8 cellular contexts compared by ENCODE assay signal in genomic region chr11:2401436-2401984, GRCh38. TPM values are rescaled to one million over a fixed set of nuclear protein-coding genes. Genes with fewer than 3 reads are reported as not detected.
A peak's percentile ranks its signal among the peaks of the same experiment; 100 is the strongest.
DNase-seq lines count a peak whose midpoint lies in the region; ATAC-seq, FAIRE-seq and TF ChIP-seq lines count a peak whose summit lies in the region.

No MANE protein-coding gene starts in this region.

- DNase-seq in HFF-Myc (ENCODE audit: extremely low read depth, low read depth) (no peak), glutamatergic neuron (no peak), smooth muscle cell (lab: John Stamatoyannopoulos, UW; ENCODE audit: unreplicated experiment) (no peak), NCI-H2171 (lab: John Stamatoyannopoulos, UW) (no peak), NCI-H69 (lab: John Stamatoyannopoulos, UW) (no peak), HTR-8/SVneo (ENCODE audit: insufficient read length, low spot score) (no peak)

- H3K4me2 ChIP-seq in smooth muscle cell = peak overlapping the region; percentile 95

- no peaks in the 10 kb centered on the region for H3K9me3 ChIP-seq in smooth muscle cell (replicated peaks; ENCODE audit: low read depth)

- no peaks in the 10 kb centered on the region for H3K36me3 Mint-ChIP-seq in glutamatergic neuron (ENCODE audit: unreplicated experiment)

- H3K27ac ChIP-seq in smooth muscle cell (ENCODE audit: low read depth) = peak overlapping the region; percentile 79

- peaks cover 13% of the 10 kb centered on the region for H3K4me1 ChIP-seq in smooth muscle cell (ENCODE audit: low read depth)

- TF ChIP-seq CTCF in HFF-Myc (IDR thresholded peaks at IDR 0.05; ENCODE audit: low read depth, low read length, missing control alignments) (no peak), WI38 (IDR thresholded peaks at IDR 0.05; ENCODE audit: low read depth, low read length) (no peak), glutamatergic neuron (IDR thresholded peaks at IDR 0.05; ENCODE audit: partially characterized antibody, unreplicated experiment) (no peak), smooth muscle cell (IDR thresholded peaks at IDR 0.05; ENCODE audit: borderline replicate concordance, insufficient read depth, poor library complexity, severe bottlenecking) (no peak)

- H3K4me3 Mint-ChIP-seq in glutamatergic neuron (ENCODE audit: unreplicated experiment) = peak overlapping the region; percentile 92

- peaks cover 18% of the 10 kb centered on the region for H3K79me2 ChIP-seq in smooth muscle cell (ENCODE audit: low read depth)

- peak overlapping the region; percentile 96 for H3K9ac ChIP-seq in smooth muscle cell (ENCODE audit: low read depth)

- no peak for ATAC-seq in GM18907 (IDR thresholded peaks at IDR 0.05; ENCODE audit: unreplicated experiment)

- H3K27me3 ChIP-seq in smooth muscle cell (ENCODE audit: low read depth) = no peaks in the 10 kb centered on the region

- peak overlapping the region; percentile 28 for H3K27ac Mint-ChIP-seq in glutamatergic neuron (ENCODE audit: unreplicated experiment)

- H3K4me3 ChIP-seq in HFF-Myc (replicated peaks; ENCODE audit: low read depth, low read length) (peak overlapping the region; percentile 99), WI38 (ENCODE audit: low read depth, low read length) (peak overlapping the region; percentile 100), smooth muscle cell (peak overlapping the region; percentile 96)

- H3K36me3 ChIP-seq in smooth muscle cell (ENCODE audit: low read depth) = no peaks in the 10 kb centered on the region

- H3K4me1 Mint-ChIP-seq in glutamatergic neuron (ENCODE audit: low read depth, unreplicated experiment) = peaks cover 5% of the 10 kb centered on the region

- WGBS in smooth muscle cell (ENCODE audit: low lambda C conversion rate) = 59% methylated on average over 12 of the region's 12 CpGs

- peaks cover 17% of the 10 kb centered on the region for H3F3A ChIP-seq in smooth muscle cell (ENCODE audit: low read depth)

- no peak overlapping the region for H2AFZ ChIP-seq in smooth muscle cell (ENCODE audit: low read depth)

- peaks cover 7% of the 10 kb centered on the region for H3K27me3 Mint-ChIP-seq in glutamatergic neuron (ENCODE audit: unreplicated experiment)

- FAIRE-seq in HTR-8/SVneo (lab: Jason Lieb, UNC) = no peak

- peaks cover 6% of the 10 kb centered on the region for H3K9me3 Mint-ChIP-seq in glutamatergic neuron (ENCODE audit: unreplicated experiment)

- no peaks in the 10 kb centered on the region for H4K20me1 ChIP-seq in smooth muscle cell (ENCODE audit: low read depth)

RNA-seq across cellular contexts. Expression of gene TSSC4, which starts 1.0 kb away (rescaled TPM):
- total RNA-seq in glutamatergic neuron (ENCODE audit: unreplicated experiment) (49.7 TPM), smooth muscle cell (27.7 and 32.5 TPM in 2 replicates)
- 80.2 and 82.3 TPM in 2 replicates for polyA plus RNA-seq in smooth muscle cell

RNA-seq across cellular contexts. Expression of gene CD81, which starts 24.4 kb away (rescaled TPM):
- total RNA-seq in glutamatergic neuron (ENCODE audit: unreplicated experiment) (347 TPM), smooth muscle cell (191 and 219 TPM in 2 replicates)
- polyA plus RNA-seq in smooth muscle cell = 519 and 543 TPM in 2 replicates

RNA-seq across cellular contexts. Expression of gene TRPM5, which starts 42.8 kb away (rescaled TPM):
- total RNA-seq in glutamatergic neuron (ENCODE audit: unreplicated experiment) (not detected), smooth muscle cell (not detected in 2 replicates)
- 0.06 TPM in 1 of 2 replicates, not detected in the other for polyA plus RNA-seq in smooth muscle cell

RNA-seq across cellular contexts. Expression of gene KCNQ1, which starts 43.3 kb away (rescaled TPM):
- 0.44 TPM for total RNA-seq in glutamatergic neuron (ENCODE audit: unreplicated experiment)
- total RNA-seq in smooth muscle cell = 0.45 and 2.3 TPM in 2 replicates
- 1.3 and 2.8 TPM in 2 replicates for polyA plus RNA-seq in smooth muscle cell
